In genomic region chr19:5099822-5100221, GRCh38 we compare ENCODE assay signal across 19 cellular contexts.
DNase-seq lines count a peak whose midpoint lies in the region; ATAC-seq, FAIRE-seq and TF ChIP-seq lines count a peak whose summit lies in the region.
"Had no signal": no experiment of that assay in that cellular context is flagged by ENCODE, and none has a peak within 500 bp of the region (broad histone marks: within the 10 kb centered on the region; RNA-seq: fewer than 3 reads in every experiment).

No MANE protein-coding gene starts in this region.

- H3K4me3 Mint-ChIP-seq in activated CD4-positive, alpha-beta T cell treated with anti-CD3 and anti-CD28 coated beads, Interleukin-2, amount 10 ng/mL, durations not matched to agents 7 days and 5 days: no peak overlapping the region
- H3K4me3 Mint-ChIP-seq: CD8-positive, alpha-beta memory T cell; GM23338; T-cell had no signal

- H3K4me2 ChIP-seq in K562 (ENCODE audit: insufficient read depth, low read length): no peak overlapping the region
- H3K4me2 ChIP-seq: GM23338 had no signal

- no peak overlapping the region for H3K4me3 ChIP-seq in K562
- H3K4me3 ChIP-seq: GM23338 had no signal

- no TSS peak for BruUV-seq in K562 (replicated peaks; lab: Mats Ljungman, UMichigan)

- no peak overlapping the region for H3K27ac Mint-ChIP-seq in activated CD4-positive, alpha-beta T cell treated with anti-CD3 and anti-CD28 coated beads, Interleukin-2, amount 10 ng/mL, durations not matched to agents 7 days and 5 days
- H3K27ac Mint-ChIP-seq: GM23338, T-cell had no signal

- no peak overlapping the region for H2AFZ ChIP-seq in K562 (ENCODE audit: low read depth, low read length)
- H2AFZ ChIP-seq: GM23338 had no signal

- no peaks in the 10 kb centered on the region for H3K27me3 Mint-ChIP-seq in activated CD4-positive, alpha-beta T cell treated with anti-CD3 and anti-CD28 coated beads, Interleukin-2, amount 10 ng/mL, durations not matched to agents 7 days and 5 days
- H3K27me3 Mint-ChIP-seq: CD8-positive, alpha-beta memory T cell; T-cell had no signal

- TF ChIP-seq EP300 in K562 (IDR thresholded peaks at IDR 0.05; ENCODE audit: low read length): no peak

- ATAC-seq in K562 (no peak), GM21717 (IDR thresholded peaks at IDR 0.05; ENCODE audit: unreplicated experiment) (no peak)
- ATAC-seq: GM23338, HCT116, SK-N-SH treated with all-trans-retinoic acid at 6 μM for 48 hours, T-cell had no signal

- H3K9me3 Mint-ChIP-seq in activated CD4-positive, alpha-beta T cell treated with anti-CD3 and anti-CD28 coated beads, Interleukin-2, amount 10 ng/mL, durations not matched to agents 7 days and 5 days: peaks cover 33% of the 10 kb centered on the region

- no peak overlapping the region for H3K27ac ChIP-seq in K562 (ENCODE audit: extremely low read depth, low read depth, low read length)

- 0 out of 2 replicates have a peak, but pooled peaks cover 3% of the 10 kb centered on the region for H4K20me1 ChIP-seq in K562 (replicated peaks; ENCODE audit: control insufficient read depth, insufficient read depth, low read length)

- H3K79me2 ChIP-seq in K562 (ENCODE audit: control insufficient read depth, insufficient read depth, low read length): no peaks in the 10 kb centered on the region; the same call in 2 of the 3 replicates

- intact Hi-C loops in K562 (cut with micrococcal nuclease): no loop called here

- POLR2A ChIA-PET in activated CD4-positive, alpha-beta T cell treated with anti-CD3 and anti-CD28 coated beads, Interleukin-2, amount 10 ng/mL, durations not matched to agents 7 days and 5 days (lab: Charles Lee): no interaction called here
- POLR2A ChIA-PET in K562 (lab: Yijun Ruan, JAX): interaction anchor here (0.7 kb wide), 1 partner anchor 8 kb away, joined by 3 read pairs; no protein-coding TSS in a partner anchor

- H3K27me3 ChIP-seq in K562 (ENCODE audit: control insufficient read depth in 2 of 2, insufficient read depth in 2 of 2, low read length in 2 of 2): no peaks in the 10 kb centered on the region

- H3K9ac ChIP-seq in K562 (ENCODE audit: insufficient read depth in 1 of 2, low read depth in 2 of 2, low read length in 2 of 2): no peak overlapping the region

- no peak for TF ChIP-seq RAD21 in K562 (CRISPR knock-in tag; conservative IDR thresholded peaks at IDR 0.05 in 1 of 2, IDR thresholded peaks at IDR 0.05 in 1 of 2)

- TF ChIP-seq CTCF in K562 (IDR thresholded peaks at IDR 0.05 in 2 of 3, conservative IDR thresholded peaks at IDR 0.05 in 1 of 3; ENCODE audit: insufficient read depth in 2 of 3, low read depth in 1 of 3, low read length in 3 of 3) (no peak), GM13976 (IDR thresholded peaks at IDR 0.05; ENCODE audit: borderline replicate concordance, control extremely low read depth, extremely low read depth, insufficient read depth, missing control alignments) (no peak)

- H3K4me1 ChIP-seq in K562 (replicated peaks in 1 of 2; ENCODE audit: control insufficient read depth in 2 of 2, insufficient read depth in 2 of 2, low read length in 2 of 2): peaks cover 0 to 25% of the 10 kb centered on the region in 2 experiments; a peak in 1 of 5 replicates

- peaks cover 15% of the 10 kb centered on the region for H3K9me3 ChIP-seq in K562 (replicated peaks; ENCODE audit: control insufficient read depth, insufficient read depth, low read depth, low read length)

- no peaks in the 10 kb centered on the region for H3K4me1 Mint-ChIP-seq in activated CD4-positive, alpha-beta T cell treated with anti-CD3 and anti-CD28 coated beads, Interleukin-2, amount 10 ng/mL, durations not matched to agents 7 days and 5 days
- H3K4me1 Mint-ChIP-seq: T-cell had no signal

- in situ Hi-C loops in K562 (cut with MboI) (no loop called here), GM13976 (cut with MboI; ENCODE audit: low sequenced_read_pairs, unreplicated experiment) (no loop called here)

- 94% methylated on average over 5 of the region's 5 CpGs for WGBS in K562 (ENCODE audit: insufficient coverage, low coverage, missing lambda C conversion rate)

- peaks cover 8% of the 10 kb centered on the region; the same call in 2 of the 3 replicates for H3K36me3 ChIP-seq in K562 (ENCODE audit: control insufficient read depth, insufficient read depth, low read length)

- TF ChIP-seq POLR2A in K562 (conservative IDR thresholded peaks at IDR 0.05): no peak

- DNase-seq in activated CD4-positive, alpha-beta T cell treated with anti-CD3 and anti-CD28 coated beads for 48 hours: peak; percentile 10
- no peak for DNase-seq in activated CD4-positive, alpha-beta T cell treated with anti-CD3 and anti-CD28 coated beads, Interleukin-2, amount 10 ng/mL, durations not matched to agents 7 days and 5 days
- DNase-seq in NAMALWA (ENCODE audit: low spot score) (peak; percentile 17), K562 (ENCODE audit: extremely low read depth in 1 of 4, low spot score in 3 of 4) (peak in 1 of 4 experiments; percentile 34), NCI-H1436 (lab: John Stamatoyannopoulos, UW) (no peak), GM13976 (ENCODE audit: low spot score) (no peak)
- DNase-seq: C1 segment of cervical spinal cord; CD8-positive, alpha-beta memory T cell; NCI-H1417 treated with DMSO at 0.1 percent for 48 hours; NCI-H1930; NCI-H446 treated with DMSO at 0.1 percent for 48 hours; RPMI8226; SIG-M5; T-cell had no signal

- CTCF ChIA-PET in activated CD4-positive, alpha-beta T cell treated with anti-CD3 and anti-CD28 coated beads, Interleukin-2, amount 10 ng/mL, durations not matched to agents 7 days and 5 days (lab: Charles Lee): no interaction called here
- CTCF ChIA-PET in K562 (lab: Yijun Ruan, JAX; ENCODE audit: low intra/inter-chr PET ratio): no interaction called here

- H3K36me3 Mint-ChIP-seq in activated CD4-positive, alpha-beta T cell treated with anti-CD3 and anti-CD28 coated beads, Interleukin-2, amount 10 ng/mL, durations not matched to agents 7 days and 5 days (ENCODE audit: low read depth): peaks cover 45% of the 10 kb centered on the region

- FAIRE-seq in K562 (lab: Jason Lieb, UNC): peak; percentile 67
- FAIRE-seq: G401.6 had no signal

- no peaks in the 10 kb centered on the region for H3K9me1 ChIP-seq in K562 (ENCODE audit: control insufficient read depth, insufficient read depth, low read length)

TF ChIP-seq in K562, 482 proteins besides CTCF, POLR2A, EP300 and RAD21 (continues in another document):
- peak in 1 of 2 experiments; percentile 78; a peak in 1 of 3 replicates for TF ChIP-seq CBX3 (IDR thresholded peaks at IDR 0.05; ENCODE audit: borderline replicate concordance in 1 of 2, low read length in 2 of 2)
- TF ChIP-seq ZNF280A (IDR thresholded peaks at IDR 0.05; ENCODE audit: low read depth, partially characterized antibody): peak; percentile 19
- TF ChIP-seq CBX1 (IDR thresholded peaks at IDR 0.05; ENCODE audit: low read depth): 0 out of 2 replicates have a peak, but pooled peaks have one; percentile 22
- TF ChIP-seq BRD4 (IDR thresholded peaks at IDR 0.05): no peak
- peak; percentile 95 for TF ChIP-seq ZFP1 (CRISPR knock-in tag; IDR thresholded peaks at IDR 0.05)
- no peak for TF ChIP-seq ZMIZ1 (IDR thresholded peaks at IDR 0.05; ENCODE audit: low read depth in 2 of 2, low read length in 2 of 2)
- TF ChIP-seq ZNF740 (CRISPR knock-in tag; IDR thresholded peaks at IDR 0.05): no peak
- no peak for TF ChIP-seq ZNF740 (tag; IDR thresholded peaks at IDR 0.05)
- TF ChIP-seq TRIM24 (IDR thresholded peaks at IDR 0.05): no peak
- no peak for TF ChIP-seq PHTF2 (CRISPR knock-in tag; IDR thresholded peaks at IDR 0.05)
- TF ChIP-seq GATA2 (CRISPR knock-in tag; IDR thresholded peaks at IDR 0.05): no peak
- no peak for TF ChIP-seq BRF1 (IDR thresholded peaks at IDR 0.05; ENCODE audit: borderline replicate concordance, extremely low read depth, insufficient read length)

Comparison
In these comparisons a context has a peak if more than half of its experiments do, and no peak if none do; other contexts are left out.
1. DNase-seq: peak in activated CD4-positive, alpha-beta T cell treated with anti-CD3 and anti-CD28 coated beads for 48 hours (single experiment) and NAMALWA (single experiment); none in activated CD4-positive, alpha-beta T cell treated with anti-CD3 and anti-CD28 coated beads, Interleukin-2, amount 10 ng/mL, durations not matched to agents 7 days and 5 days (single experiment), NCI-H1436 (single experiment) and GM13976 (single experiment).